In genomic region chr17:1144139-1144538, GRCh38 we compare ENCODE assay signal across 15 cellular contexts.
"Had no signal": no experiment of that assay in that cellular context is flagged by ENCODE, and none has a peak within 500 bp of the region (broad histone marks: within the 10 kb centered on the region; RNA-seq: fewer than 3 reads in every experiment).

No MANE protein-coding gene starts in this region.

- ATAC-seq: gastroesophageal sphincter; left lung; mucosa of descending colon; naive thymus-derived CD4-positive, alpha-beta T cell; psoas muscle had no signal

- DNase-seq: activated CD4-positive, alpha-beta memory T cell treated with anti-CD3 and anti-CD28 coated beads, Interleukin-2, amount 10 ng/mL, durations not matched to agents 7 days and 5 days; activated CD4-positive, alpha-beta T cell treated with anti-CD3 and anti-CD28 coated beads for 4 hours; activated naive CD4-positive, alpha-beta T cell treated with anti-CD3 and anti-CD28 coated beads, Interleukin-2, amount 10 ng/mL, durations not matched to agents 7 days and 5 days; activated T-cell treated with anti-CD3 and anti-CD28 coated beads, Interleukin-2, amount 50 U/mL, for 24 hours; left lung; mammary epithelial cell; mucosa of descending colon; naive thymus-derived CD4-positive, alpha-beta T cell; psoas muscle had no signal

- H3K27ac ChIP-seq: gastroesophageal sphincter, left lung, psoas muscle, suprapubic skin had no signal

- H3K36me3 Mint-ChIP-seq: activated naive CD4-positive, alpha-beta T cell treated with anti-CD3 and anti-CD28 coated beads, Interleukin-2, amount 10 ng/mL, durations not matched to agents 7 days and 5 days; WTC11 had no signal

- H3K9me3 Mint-ChIP-seq: activated naive CD4-positive, alpha-beta T cell treated with anti-CD3 and anti-CD28 coated beads, Interleukin-2, amount 10 ng/mL, durations not matched to agents 7 days and 5 days; activated T-cell treated with anti-CD3 and anti-CD28 coated beads, Interleukin-2, amount 50 U/mL, for 24 hours; stimulated activated naive CD8-positive, alpha-beta T cell treated with anti-CD3 and anti-CD28 coated beads, Interleukin-15, Interleukin-2, amounts not matched to agents 100 ng/mL and 50 ng/mL, for 24 hours; T-helper 2 cell treated with Interferon-gamma antibody and Interleukin-4, amounts not matched to agents 5 μg/mL and 100 μg/mL, for 36 hours; type B pancreatic cell; WTC11 had no signal

- H3K4me1 Mint-ChIP-seq: activated CD4-positive, alpha-beta memory T cell treated with anti-CD3 and anti-CD28 coated beads, Interleukin-2, amount 10 ng/mL, durations not matched to agents 7 days and 5 days; activated naive CD4-positive, alpha-beta T cell treated with anti-CD3 and anti-CD28 coated beads, Interleukin-2, amount 10 ng/mL, durations not matched to agents 7 days and 5 days had no signal

- H3K4me3 Mint-ChIP-seq: activated CD4-positive, alpha-beta memory T cell treated with anti-CD3 and anti-CD28 coated beads, Interleukin-2, amount 10 ng/mL, durations not matched to agents 7 days and 5 days; activated naive CD4-positive, alpha-beta T cell treated with anti-CD3 and anti-CD28 coated beads, Interleukin-2, amount 10 ng/mL, durations not matched to agents 7 days and 5 days; activated T-cell treated with anti-CD3 and anti-CD28 coated beads, Interleukin-2, amount 50 U/mL, for 24 hours; naive thymus-derived CD4-positive, alpha-beta T cell; stimulated activated naive CD8-positive, alpha-beta T cell treated with anti-CD3 and anti-CD28 coated beads, Interleukin-15, Interleukin-2, amounts not matched to agents 100 ng/mL and 50 ng/mL, for 24 hours; T-helper 2 cell treated with Interferon-gamma antibody and Interleukin-4, amounts not matched to agents 5 μg/mL and 100 μg/mL, for 36 hours; WTC11 had no signal

- H3K27ac Mint-ChIP-seq: activated CD4-positive, alpha-beta memory T cell treated with anti-CD3 and anti-CD28 coated beads, Interleukin-2, amount 10 ng/mL, durations not matched to agents 7 days and 5 days; activated naive CD4-positive, alpha-beta T cell treated with anti-CD3 and anti-CD28 coated beads, Interleukin-2, amount 10 ng/mL, durations not matched to agents 7 days and 5 days; activated T-cell treated with anti-CD3 and anti-CD28 coated beads, Interleukin-2, amount 50 U/mL, for 24 hours; stimulated activated naive CD8-positive, alpha-beta T cell treated with anti-CD3 and anti-CD28 coated beads, Interleukin-15, Interleukin-2, amounts not matched to agents 100 ng/mL and 50 ng/mL, for 24 hours; T-helper 2 cell treated with Interferon-gamma antibody and Interleukin-4, amounts not matched to agents 5 μg/mL and 100 μg/mL, for 36 hours; type B pancreatic cell; WTC11 had no signal

- H3K27me3 Mint-ChIP-seq: activated CD4-positive, alpha-beta memory T cell treated with anti-CD3 and anti-CD28 coated beads, Interleukin-2, amount 10 ng/mL, durations not matched to agents 7 days and 5 days; activated T-cell treated with anti-CD3 and anti-CD28 coated beads, Interleukin-2, amount 50 U/mL, for 24 hours; naive thymus-derived CD4-positive, alpha-beta T cell; stimulated activated naive CD8-positive, alpha-beta T cell treated with anti-CD3 and anti-CD28 coated beads, Interleukin-15, Interleukin-2, amounts not matched to agents 100 ng/mL and 50 ng/mL, for 24 hours; type B pancreatic cell had no signal
